28 cellular contexts compared by ENCODE assay signal in the genomic region with DNA sequence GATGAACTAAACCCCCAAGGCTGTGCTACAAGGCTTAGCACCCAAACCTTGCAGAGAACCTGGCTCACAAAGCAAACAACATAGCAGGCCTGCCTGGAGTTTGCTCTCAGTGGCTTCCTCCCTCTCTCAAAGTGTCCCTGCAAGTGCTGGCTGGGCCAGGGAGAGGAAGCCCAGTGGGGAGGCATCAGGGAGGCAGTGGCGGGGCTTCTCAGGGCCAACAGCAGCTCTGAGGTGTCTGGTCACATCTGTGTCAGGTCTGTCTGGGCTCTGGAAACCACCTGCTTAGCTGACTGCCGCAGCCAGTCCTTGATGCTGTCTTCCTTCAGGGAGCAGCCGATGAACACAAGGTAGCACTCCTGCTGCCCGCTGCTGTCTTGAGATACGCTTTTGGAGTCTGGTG. TPM values are rescaled to one million over a fixed set of nuclear protein-coding genes. Genes with fewer than 3 reads are reported as not detected.
"Had no signal": no experiment of that assay in that cellular context is flagged by ENCODE, and none has a peak within 500 bp of the region (broad histone marks: within the 10 kb centered on the region; RNA-seq: fewer than 3 reads in every experiment).

No MANE protein-coding gene starts in this region.

- H3K27ac ChIP-seq: ascending aorta, breast epithelium, cardiac muscle cell, colonic mucosa had no signal

- H3K9me3 ChIP-seq: ascending aorta, breast epithelium, colonic mucosa had no signal

- DNase-seq: activated CD4-positive, alpha-beta memory T cell treated with anti-CD3 and anti-CD28 coated beads, Interleukin-2, amount 10 ng/mL, durations not matched to agents 7 days and 5 days; activated CD4-positive, alpha-beta T cell treated with anti-CD3 and anti-CD28 coated beads for 1 hour; activated CD4-positive, alpha-beta T cell treated with anti-CD3 and anti-CD28 coated beads for 4 hours; activated CD4-positive, alpha-beta T cell treated with anti-CD3 and anti-CD28 coated beads, Interleukin-2, amount 10 ng/mL, durations not matched to agents 7 days and 5 days; activated CD4-positive, alpha-beta T cell treated with anti-CD3 and anti-CD28 coated beads, Interleukin-2, amount 50 U/mL, for 4 hours; activated CD8-positive, alpha-beta memory T cell treated with anti-CD3 and anti-CD28 coated beads, Interleukin-2, amount 50 U/mL, for 48 hours; activated gamma-delta T cell; activated naive CD4-positive, alpha-beta T cell; activated naive CD4-positive, alpha-beta T cell treated with anti-CD3 and anti-CD28 coated beads, Interleukin-2, amount 10 ng/mL, durations not matched to agents 7 days and 5 days; activated naive CD8-positive, alpha-beta T cell treated with anti-CD3 and anti-CD28 coated beads, Interleukin-2, amount 10 ng/mL, durations not matched to agents 7 days and 5 days; activated T-cell treated with anti-CD3 and anti-CD28 coated beads for 4 hours; activated T-cell treated with anti-CD3 and anti-CD28 coated beads, Interleukin-2, amount 50 U/mL, for 24 hours; activated T-cell treated with anti-CD3 and anti-CD28 coated beads, Interleukin-2, amount 50 U/mL, for 72 hours; central memory CD4-positive, alpha-beta T cell; cerebellar nuclear complex; colonic mucosa; effector CD8-positive, alpha-beta T cell; foreskin fibroblast; head of caudate nucleus; T-cell; T1000 had no signal

- H3K4me1 ChIP-seq: ascending aorta, breast epithelium, colonic mucosa had no signal

- H3K27me3 ChIP-seq: ascending aorta, breast epithelium, cardiac muscle cell, colonic mucosa had no signal

- H3K4me3 ChIP-seq: ascending aorta, breast epithelium, cardiac muscle cell, colonic mucosa had no signal

- ATAC-seq: activated naive CD4-positive, alpha-beta T cell treated with anti-CD3 and anti-CD28 coated beads, Interleukin-2, amount 50 U/mL, for 72 hours; activated T-cell treated with anti-CD3 and anti-CD28 coated beads, Interleukin-2, amount 50 U/mL, for 72 hours; esophagus mucosa; T-cell had no signal

- H3K36me3 ChIP-seq: colonic mucosa had no signal

- FAIRE-seq: endometrium, frontal cortex had no signal

RNA-seq across cellular contexts. Expression of a gene that starts 16.7 kb away (rescaled TPM):
- polyA plus RNA-seq: cardiac muscle cell had no signal
